Comparison of ENCODE assay signal across 10 cellular contexts in genomic region chr6:114419175-114419574, GRCh38.
A peak's percentile ranks its signal among the peaks of the same experiment; 100 is the strongest.
DNase-seq lines count a peak whose midpoint lies in the region; ATAC-seq and TF ChIP-seq lines count a peak whose summit lies in the region.
"Had no signal": no experiment of that assay in that cellular context is flagged by ENCODE, and none has a peak within 500 bp of the region (broad histone marks: within the 10 kb centered on the region; RNA-seq: fewer than 3 reads in every experiment).

No MANE protein-coding gene starts in this region.

- intact Hi-C loops in head of caudate nucleus (cut with DNase I) = no loop called here
- intact Hi-C loops in sigmoid colon (cut with DNase I) = no loop called here

- DNase-seq in activated naive CD8-positive, alpha-beta T cell treated with anti-CD3 and anti-CD28 coated beads for 36 hours = peak; percentile 1
- DNase-seq in head of caudate nucleus (no peak), Peyer's patch (no peak), sigmoid colon (no peak)

- no peaks in the 10 kb centered on the region for H3K36me3 Mint-ChIP-seq in activated naive CD8-positive, alpha-beta T cell treated with anti-CD3 and anti-CD28 coated beads for 36 hours

- no peak overlapping the region for H3K27ac Mint-ChIP-seq in activated naive CD8-positive, alpha-beta T cell treated with anti-CD3 and anti-CD28 coated beads for 36 hours
- H3K27ac Mint-ChIP-seq: nephron had no signal

- H3K27me3 ChIP-seq in Peyer's patch (no peaks in the 10 kb centered on the region), sigmoid colon (no peaks in the 10 kb centered on the region)
- H3K27me3 ChIP-seq: cardiac muscle cell had no signal

- no peak for TF ChIP-seq EP300 in sigmoid colon (IDR thresholded peaks at IDR 0.05)

- H3K4me3 ChIP-seq in Peyer's patch = no peak overlapping the region
- H3K4me3 ChIP-seq in sigmoid colon = no peak overlapping the region
- H3K4me3 ChIP-seq: cardiac muscle cell had no signal

- H3K36me3 ChIP-seq in Peyer's patch (no peaks in the 10 kb centered on the region), sigmoid colon (no peaks in the 10 kb centered on the region)
- H3K36me3 ChIP-seq: cardiac muscle cell had no signal

- TF ChIP-seq POLR2A in Peyer's patch (IDR thresholded peaks at IDR 0.05) = no peak
- TF ChIP-seq POLR2A in sigmoid colon (IDR thresholded peaks at IDR 0.05) = no peak

- 65 to 73% methylated on average over 2 of the region's 2 CpGs for WGBS in sigmoid colon, 2 donors

- H3K27ac ChIP-seq in Peyer's patch (no peak overlapping the region), sigmoid colon (no peak overlapping the region)
- H3K27ac ChIP-seq: cardiac muscle cell had no signal

- H3K27me3 Mint-ChIP-seq in activated naive CD8-positive, alpha-beta T cell treated with anti-CD3 and anti-CD28 coated beads for 36 hours = no peaks in the 10 kb centered on the region

- H3K9me3 Mint-ChIP-seq in activated naive CD8-positive, alpha-beta T cell treated with anti-CD3 and anti-CD28 coated beads for 36 hours = no peaks in the 10 kb centered on the region
- H3K9me3 Mint-ChIP-seq: nephron had no signal

- H3K9me3 ChIP-seq in Peyer's patch (no peaks in the 10 kb centered on the region), sigmoid colon (no peaks in the 10 kb centered on the region)

- no peak overlapping the region for H3K4me3 Mint-ChIP-seq in activated naive CD8-positive, alpha-beta T cell treated with anti-CD3 and anti-CD28 coated beads for 36 hours
- H3K4me3 Mint-ChIP-seq: nephron had no signal

- H3K4me1 ChIP-seq in Peyer's patch = no peaks in the 10 kb centered on the region
- H3K4me1 ChIP-seq in sigmoid colon = no peaks in the 10 kb centered on the region

- no peaks in the 10 kb centered on the region for H3K4me1 Mint-ChIP-seq in activated naive CD8-positive, alpha-beta T cell treated with anti-CD3 and anti-CD28 coated beads for 36 hours
- H3K4me1 Mint-ChIP-seq: nephron had no signal

- ATAC-seq in GM18508 (IDR thresholded peaks at IDR 0.05; ENCODE audit: insufficient read depth, unreplicated experiment) = peak; percentile 94
- ATAC-seq in GM21447 (IDR thresholded peaks at IDR 0.05; ENCODE audit: unreplicated experiment) = peak; percentile 96
- ATAC-seq in HG03175 (IDR thresholded peaks at IDR 0.05; ENCODE audit: unreplicated experiment) = peak; percentile 85
- ATAC-seq in GM19324 (IDR thresholded peaks at IDR 0.05; ENCODE audit: low FRiP score, unreplicated experiment) = no peak

- TF ChIP-seq CTCF in Peyer's patch (IDR thresholded peaks at IDR 0.05) = no peak
- TF ChIP-seq CTCF in sigmoid colon (IDR thresholded peaks at IDR 0.05) = no peak
